In genomic region chr19:47257411-47258169, GRCh38 we compare ENCODE assay signal across 9 cellular contexts. TPM values are rescaled to one million over a fixed set of nuclear protein-coding genes. Genes with fewer than 3 reads are reported as not detected.
DNase-seq lines count a peak whose midpoint lies in the region; ATAC-seq and TF ChIP-seq lines count a peak whose summit lies in the region.
"Had no signal": no experiment of that assay in that cellular context is flagged by ENCODE, and none has a peak within 500 bp of the region (broad histone marks: within the 10 kb centered on the region; RNA-seq: fewer than 3 reads in every experiment).

No MANE protein-coding gene starts in this region.

- H3K27ac ChIP-seq in ectodermal cell (ENCODE audit: insufficient read depth, low read depth, low read length, poor library complexity, severe bottlenecking), result peak overlapping the region; percentile 59

- H3K27me3 ChIP-seq in GM06990 (replicated peaks; ENCODE audit: control insufficient read depth, insufficient read depth, low read length) (no peaks in the 10 kb centered on the region), ectodermal cell (ENCODE audit: control insufficient read depth, insufficient read depth, low read length, poor library complexity, severe bottlenecking) (no peaks in the 10 kb centered on the region)

- peaks cover 8% of the 10 kb centered on the region for H3K4me1 ChIP-seq in ectodermal cell (ENCODE audit: control insufficient read depth, insufficient read depth, low read length)

- peaks cover 38 to 53% (median 49%) of the 10 kb centered on the region in 4 donors for H3K4me1 Mint-ChIP-seq in naive thymus-derived CD8-positive, alpha-beta T cell

- peak overlapping the region; percentile 67 for H3K4me3 ChIP-seq in GM06990 (replicated peaks; ENCODE audit: low read depth, low read length)
- peak overlapping the region; percentile 62 for H3K4me3 ChIP-seq in NB4 (ENCODE audit: low read depth, low read length)
- peak overlapping the region; percentile 45 for H3K4me3 ChIP-seq in ectodermal cell (ENCODE audit: insufficient read depth, low read depth, low read length)

- peak overlapping the region; percentile 89 to 97 (median 93) for H3K4me3 Mint-ChIP-seq in naive thymus-derived CD8-positive, alpha-beta T cell

- no peak for DNase-seq in GM06990 (ENCODE audit: extremely low read depth, insufficient read length)
- peak; percentile 54 for DNase-seq in NB4 (ENCODE audit: low read depth)
- no peak for DNase-seq in naive thymus-derived CD8-positive, alpha-beta T cell
- DNase-seq in effector CD8-positive, alpha-beta T cell (lab: John Stamatoyannopoulos, UW), result no peak
- DNase-seq in mucosa of gallbladder (ENCODE audit: low spot score), result no peak
- no peak for DNase-seq in NCI-H2081 (lab: John Stamatoyannopoulos, UW)

- H3K36me3 ChIP-seq in GM06990 (ENCODE audit: control insufficient read depth, insufficient read depth, low read length), result peaks cover 11% of the 10 kb centered on the region
- peaks cover 27% of the 10 kb centered on the region for H3K36me3 ChIP-seq in ectodermal cell (ENCODE audit: control insufficient read depth, insufficient read depth, low read length)

- no peak for TF ChIP-seq POLR2A in NB4 (IDR thresholded peaks at IDR 0.05; ENCODE audit: extremely low read depth, insufficient read length)

- no peaks in the 10 kb centered on the region for H3K27me3 Mint-ChIP-seq in naive thymus-derived CD8-positive, alpha-beta T cell

- no peak for ATAC-seq in naive thymus-derived CD8-positive, alpha-beta T cell
- ATAC-seq in HG03045 (IDR thresholded peaks at IDR 0.05; ENCODE audit: unreplicated experiment), result no peak

- POLR2A ChIA-PET in naive thymus-derived CD8-positive, alpha-beta T cell (lab: Charles Lee), result interaction anchor here (0.5 to 3.2 kb wide), 12 partner anchors 14 to 398 kb away, joined by 3 to 74 read pairs (median 15); partner anchors contain the start of genes INAFM1 and ZC3H4

- H3K9me3 ChIP-seq in ectodermal cell (ENCODE audit: control insufficient read depth, low read length), result no peaks in the 10 kb centered on the region

- 7 to 8% methylated on average over 29 of the region's 29 CpGs for WGBS in ectodermal cell, 2 experiments

- H3K9me3 Mint-ChIP-seq in naive thymus-derived CD8-positive, alpha-beta T cell, result no peaks in the 10 kb centered on the region

- TF ChIP-seq CTCF in GM06990 (IDR thresholded peaks at IDR 0.05; ENCODE audit: insufficient read depth, low read length, poor library complexity, severe bottlenecking) (no peak), NB4 (IDR thresholded peaks at IDR 0.05; ENCODE audit: low read depth, low read length) (no peak)

- H3K36me3 Mint-ChIP-seq in naive thymus-derived CD8-positive, alpha-beta T cell, result peaks cover 0 to 48% (median 27%) of the 10 kb centered on the region in 3 donors

- peak overlapping the region; percentile 93 to 99 (median 97) for H3K27ac Mint-ChIP-seq in naive thymus-derived CD8-positive, alpha-beta T cell

RNA-seq across cellular contexts. Expression of gene CCDC9, which starts 1.3 kb away (rescaled TPM):
- polyA plus RNA-seq in ectodermal cell (2013, experiment 1 of 4), result 35.5 TPM
- 34.5 TPM for polyA plus RNA-seq in ectodermal cell (2013, experiment 2 of 4)
- polyA plus RNA-seq in ectodermal cell (2013, experiment 3 of 4), result 21.2 TPM
- 21.1 TPM for polyA plus RNA-seq in ectodermal cell (2013, experiment 4 of 4)
- 10 to 100 TPM; 53.0 to 53.1 TPM for total RNA-seq in naive thymus-derived CD8-positive, alpha-beta T cell
- polyA plus RNA-seq in naive thymus-derived CD8-positive, alpha-beta T cell, result 10 to 100 TPM in 1 of 3 donors, 1 to 10 TPM in 2; 5.0 to 10.8 (median 7.1) TPM
- 32.5 TPM for total RNA-seq in mucosa of gallbladder

RNA-seq across cellular contexts. Expression of gene INAFM1, which starts 17.1 kb away (rescaled TPM):
- 8.4 TPM for polyA plus RNA-seq in ectodermal cell (2013, experiment 1 of 4)
- polyA plus RNA-seq in ectodermal cell (2013, experiment 2 of 4), result 9.1 TPM
- 9.6 TPM for polyA plus RNA-seq in ectodermal cell (2013, experiment 3 of 4)
- polyA plus RNA-seq in ectodermal cell (2013, experiment 4 of 4), result 10.0 TPM
- 10 to 100 TPM; 17.6 to 19.7 TPM for total RNA-seq in naive thymus-derived CD8-positive, alpha-beta T cell
- polyA plus RNA-seq in naive thymus-derived CD8-positive, alpha-beta T cell, result 1 to 10 TPM; 2.4 to 5.3 (median 3.4) TPM
- 33.5 TPM for total RNA-seq in mucosa of gallbladder

RNA-seq across cellular contexts. Expression of gene BBC3, which starts 26.6 kb away (rescaled TPM):
- polyA plus RNA-seq in ectodermal cell (2013, experiment 1 of 4), result 17.5 TPM
- 15.1 TPM for polyA plus RNA-seq in ectodermal cell (2013, experiment 2 of 4)
- polyA plus RNA-seq in ectodermal cell (2013, experiment 3 of 4), result 14.1 TPM
- 15.8 TPM for polyA plus RNA-seq in ectodermal cell (2013, experiment 4 of 4)
- total RNA-seq in naive thymus-derived CD8-positive, alpha-beta T cell, result 10 to 100 TPM; 37.0 to 37.4 TPM
- 10 to 100 TPM in 1 of 3 donors, 1 to 10 TPM in 2; 7.2 to 13.0 (median 7.3) TPM for polyA plus RNA-seq in naive thymus-derived CD8-positive, alpha-beta T cell
- total RNA-seq in mucosa of gallbladder, result 11.2 TPM

RNA-seq across cellular contexts. Expression of gene C5AR1, which starts 52.1 kb away (rescaled TPM):
- not detected for polyA plus RNA-seq in ectodermal cell (2013, experiment 1 of 4)
- polyA plus RNA-seq in ectodermal cell (2013, experiment 2 of 4), result 0.37 TPM
- 0.16 TPM for polyA plus RNA-seq in ectodermal cell (2013, experiment 3 of 4)
- 0.12 TPM for polyA plus RNA-seq in ectodermal cell (2013, experiment 4 of 4)
- total RNA-seq in naive thymus-derived CD8-positive, alpha-beta T cell, result 1 to 10 TPM; 2.6 TPM
- polyA plus RNA-seq in naive thymus-derived CD8-positive, alpha-beta T cell, result under 1 TPM in 1 of 3 donors, not detected in 2; 0.15 TPM
- total RNA-seq in mucosa of gallbladder, result 18.7 TPM
- total RNA-seq: M059J had no signal
